23 cellular contexts compared by ENCODE assay signal in the genomic region with DNA sequence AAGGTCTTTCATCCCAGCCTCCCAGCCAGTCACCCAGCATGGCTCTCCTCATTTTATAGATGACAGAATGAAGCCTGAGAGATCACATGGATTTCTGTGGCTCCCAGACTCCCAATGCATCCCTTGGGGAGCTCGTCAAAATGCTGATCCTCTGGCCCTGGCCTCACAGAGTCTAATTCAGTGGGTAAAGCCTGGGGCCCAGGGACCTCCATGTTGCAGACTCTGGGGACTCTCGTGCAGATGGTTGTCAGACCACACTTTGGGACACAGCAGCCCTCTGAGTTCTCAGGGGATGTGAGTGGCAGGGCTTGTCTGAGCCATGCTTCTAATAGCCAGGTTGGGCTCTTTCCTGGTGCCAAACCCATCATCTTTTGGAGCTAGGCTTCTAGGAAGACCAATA.
DNase-seq lines count a peak whose midpoint lies in the region; ATAC-seq and TF ChIP-seq lines count a peak whose summit lies in the region.
"Had no signal": no experiment of that assay in that cellular context is flagged by ENCODE, and none has a peak within 500 bp of the region (broad histone marks: within the 10 kb centered on the region; RNA-seq: fewer than 3 reads in every experiment).

No MANE protein-coding gene starts in this region.

- TF ChIP-seq POLR2A in thyroid gland (IDR thresholded peaks at IDR 0.05), result no peak
- no peak for TF ChIP-seq POLR2A in spleen (IDR thresholded peaks at IDR 0.05)

- no peaks in the 10 kb centered on the region for H3K27me3 Mint-ChIP-seq in natural killer cell treated with Interleukin-12 subunit alpha and Interleukin-12 subunit beta and Interleukin-15 and Interleukin-18, amount 100 ng/mL, for 72 hours
- no peaks in the 10 kb centered on the region for H3K27me3 Mint-ChIP-seq in natural killer cell (ENCODE audit: low read depth in 2 of 2)
- H3K27me3 Mint-ChIP-seq in glutamatergic neuron (ENCODE audit: unreplicated experiment), result peaks cover 4% of the 10 kb centered on the region

- WGBS in thyroid gland, 2 donors, result 90 to 100% methylated on average over 2 of the region's 2 CpGs
- 83 to 100% (median 86%) methylated on average over 1 to 2 of the region's 2 CpGs for WGBS in spleen, 5 donors

- intact Hi-C loops in natural killer cell (cut with micrococcal nuclease) (no loop called here), thyroid gland (cut with DNase I) (no loop called here), spleen (cut with DNase I; ENCODE audit: low total_unique reads) (no loop called here)

- H3K36me3 ChIP-seq in thyroid gland (no peaks in the 10 kb centered on the region), spleen (peaks cover 0 to 45% (median 0%) of the 10 kb centered on the region in 6 donors)
- H3K36me3 ChIP-seq: BE2C, HAP-1 had no signal

- H3K27ac ChIP-seq in thyroid gland, result peak overlapping the region in 2 of 3 donors; percentile 65 to 70
- H3K27ac ChIP-seq in spleen, result no peak overlapping the region
- H3K27ac ChIP-seq: BLaER1 treated with 17β-estradiol and CSF1 and Interleukin-3, amounts not matched to agents 10 nM and 100 nM had no signal

- H3K27me3 ChIP-seq in thyroid gland (no peaks in the 10 kb centered on the region), spleen (replicated peaks in 1 of 7) (no peaks in the 10 kb centered on the region)
- H3K27me3 ChIP-seq: BE2C; BLaER1 treated with 17β-estradiol and CSF1 and Interleukin-3, amounts not matched to agents 10 nM and 100 nM had no signal

- no peak for TF ChIP-seq CTCF in natural killer cell (IDR thresholded peaks at IDR 0.05)
- TF ChIP-seq CTCF in glutamatergic neuron (IDR thresholded peaks at IDR 0.05; ENCODE audit: partially characterized antibody, unreplicated experiment), result no peak
- no peak for TF ChIP-seq CTCF in thyroid gland (IDR thresholded peaks at IDR 0.05)
- no peak for TF ChIP-seq CTCF in GM10266 (IDR thresholded peaks at IDR 0.05; ENCODE audit: control insufficient read depth, insufficient read depth, low read depth, missing control alignments)
- no peak for TF ChIP-seq CTCF in spleen (IDR thresholded peaks at IDR 0.05 in 8 of 11, conservative IDR thresholded peaks at IDR 0.05 in 3 of 11)

- H3K36me3 Mint-ChIP-seq in natural killer cell treated with Interleukin-12 subunit alpha and Interleukin-12 subunit beta and Interleukin-15 and Interleukin-18, amount 100 ng/mL, for 72 hours, result no peaks in the 10 kb centered on the region
- H3K36me3 Mint-ChIP-seq in natural killer cell (no peaks in the 10 kb centered on the region), glutamatergic neuron (ENCODE audit: unreplicated experiment) (no peaks in the 10 kb centered on the region)

- H3K4me1 ChIP-seq in thyroid gland, result peaks cover 9 to 21% of the 10 kb centered on the region in 2 donors
- H3K4me1 ChIP-seq in spleen, result no peaks in the 10 kb centered on the region
- H3K4me1 ChIP-seq: BE2C, HAP-1 had no signal

- H3K27ac Mint-ChIP-seq in natural killer cell treated with Interleukin-12 subunit alpha and Interleukin-12 subunit beta and Interleukin-15 and Interleukin-18, amount 100 ng/mL, for 72 hours, result no peak overlapping the region
- H3K27ac Mint-ChIP-seq in natural killer cell (no peak overlapping the region), glutamatergic neuron (ENCODE audit: unreplicated experiment) (no peak overlapping the region)
- H3K27ac Mint-ChIP-seq: CD14-positive monocyte; CD4-positive, alpha-beta T cell; CD8-positive, alpha-beta memory T cell; HFFc6 had no signal

- H3K4me1 Mint-ChIP-seq in natural killer cell treated with Interleukin-12 subunit alpha and Interleukin-12 subunit beta and Interleukin-15 and Interleukin-18, amount 100 ng/mL, for 72 hours (ENCODE audit: low read depth in 2 of 2), result no peaks in the 10 kb centered on the region
- H3K4me1 Mint-ChIP-seq in natural killer cell (no peaks in the 10 kb centered on the region), glutamatergic neuron (ENCODE audit: low read depth, unreplicated experiment) (peaks cover 3% of the 10 kb centered on the region)
- H3K4me1 Mint-ChIP-seq: CD14-positive monocyte; CD8-positive, alpha-beta memory T cell had no signal

- H3K9me3 Mint-ChIP-seq in natural killer cell treated with Interleukin-12 subunit alpha and Interleukin-12 subunit beta and Interleukin-15 and Interleukin-18, amount 100 ng/mL, for 72 hours, result no peaks in the 10 kb centered on the region
- H3K9me3 Mint-ChIP-seq in natural killer cell (no peaks in the 10 kb centered on the region), glutamatergic neuron (ENCODE audit: unreplicated experiment) (peaks cover 4% of the 10 kb centered on the region)
- H3K9me3 Mint-ChIP-seq: CD4-positive, alpha-beta T cell; CD8-positive, alpha-beta memory T cell; HFFc6 had no signal

- ATAC-seq in natural killer cell treated with Interleukin-12 subunit alpha and Interleukin-12 subunit beta and Interleukin-15 and Interleukin-18, amount 100 ng/mL, for 72 hours, result no peak
- no peak for ATAC-seq in natural killer cell
- ATAC-seq in GM18520 (IDR thresholded peaks at IDR 0.05; ENCODE audit: unreplicated experiment), result no peak
- ATAC-seq: A549 had no signal

- H3K9me3 ChIP-seq in thyroid gland (no peaks in the 10 kb centered on the region), spleen (no peaks in the 10 kb centered on the region)
- H3K9me3 ChIP-seq: A549; BE2C; BLaER1 treated with 17β-estradiol and CSF1 and Interleukin-3, amounts not matched to agents 10 nM and 100 nM; HAP-1 had no signal

- H3K4me3 Mint-ChIP-seq in natural killer cell treated with Interleukin-12 subunit alpha and Interleukin-12 subunit beta and Interleukin-15 and Interleukin-18, amount 100 ng/mL, for 72 hours, result no peak overlapping the region
- H3K4me3 Mint-ChIP-seq in natural killer cell, result no peak overlapping the region
- no peak overlapping the region for H3K4me3 Mint-ChIP-seq in glutamatergic neuron (ENCODE audit: unreplicated experiment)
- H3K4me3 Mint-ChIP-seq: CD14-positive monocyte; CD4-positive, alpha-beta T cell; CD8-positive, alpha-beta memory T cell; HFFc6 had no signal

- H3K4me3 ChIP-seq in thyroid gland (replicated peaks in 1 of 3), result no peak overlapping the region
- no peak overlapping the region for H3K4me3 ChIP-seq in spleen
- H3K4me3 ChIP-seq: A549; BLaER1 treated with 17β-estradiol and CSF1 and Interleukin-3, amounts not matched to agents 10 nM and 100 nM; HAP-1 had no signal

- DNase-seq in natural killer cell treated with Interleukin-12 subunit alpha and Interleukin-12 subunit beta and Interleukin-15 and Interleukin-18, amount 100 ng/mL, for 72 hours (ENCODE audit: low spot score), result peak; percentile 25
- DNase-seq in natural killer cell (no peak), glutamatergic neuron (peak; percentile 13), thyroid gland (no peak), GM10266 (ENCODE audit: extremely low spot score) (no peak), spleen (no peak)
- DNase-seq: 8988T; ACHN; AML-193; BE2C; CD4-positive, alpha-beta T cell; CD8-positive, alpha-beta memory T cell; DMS 273 treated with DMSO at 0.1 percent for 48 hours; DMS79; EL; GDM1; GOT3; HFFc6 had no signal

Comparison
In these comparisons a context has a peak if more than half of its experiments do, and no peak if none do; other contexts are left out.
1. DNase-seq: peak in natural killer cell treated with Interleukin-12 subunit alpha and Interleukin-12 subunit beta and Interleukin-15 and Interleukin-18, amount 100 ng/mL, for 72 hours (single experiment) and glutamatergic neuron (single experiment); none in natural killer cell (single experiment), thyroid gland (0 of 2), GM10266 (single experiment) and spleen (single experiment).
2. H3K27ac ChIP-seq: peak in thyroid gland (2 of 3); none in spleen (0 of 8).